In the genomic region with DNA sequence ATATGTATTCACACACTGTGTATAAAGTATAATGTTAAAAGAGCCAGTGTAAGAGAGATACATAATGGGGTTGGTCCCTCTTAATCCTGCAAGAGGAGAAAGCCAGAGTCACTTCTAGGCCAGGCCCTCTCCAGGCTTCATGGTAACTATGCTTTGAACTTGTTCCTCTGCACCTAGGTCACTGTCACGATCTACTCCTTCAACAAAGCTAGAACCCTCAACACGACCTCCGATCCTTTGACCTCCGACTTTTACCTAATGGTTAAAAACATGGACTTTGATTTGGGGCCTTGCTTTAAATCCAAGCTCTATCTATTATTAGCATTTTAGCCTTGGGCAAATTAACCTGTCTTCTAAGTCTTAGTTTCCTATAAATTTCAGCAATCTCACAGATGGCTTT, we compare ENCODE assay signal across 21 cellular contexts.
DNase-seq lines count a peak whose midpoint lies in the region; ATAC-seq, FAIRE-seq and TF ChIP-seq lines count a peak whose summit lies in the region.
"Had no signal": no experiment of that assay in that cellular context is flagged by ENCODE, and none has a peak within 500 bp of the region (broad histone marks: within the 10 kb centered on the region; RNA-seq: fewer than 3 reads in every experiment).

No MANE protein-coding gene starts in this region.

- peak overlapping the region; percentile 7 for H3K27ac Mint-ChIP-seq in Caco-2 (ENCODE audit: unreplicated experiment)
- H3K27ac Mint-ChIP-seq: B cell; CD4-positive, alpha-beta T cell; CD8-positive, alpha-beta T cell had no signal

- H3K9me3 Mint-ChIP-seq in Caco-2 (ENCODE audit: unreplicated experiment), result no peaks in the 10 kb centered on the region
- H3K9me3 Mint-ChIP-seq: CD4-positive, alpha-beta T cell; CD8-positive, alpha-beta T cell had no signal

- no peaks in the 10 kb centered on the region for H3K27me3 Mint-ChIP-seq in Caco-2 (ENCODE audit: insufficient read depth, unreplicated experiment)

- H3K27ac ChIP-seq in HepG2 (ENCODE audit: extremely low read length, insufficient read depth, low read length) (peak overlapping the region; percentile 8), stomach (peak overlapping the region in 4 of 5 donors; percentile 2 to 61 (median 29))
- H3K27ac ChIP-seq: 22Rv1; A549; BLaER1 treated with 17β-estradiol and CSF1 and Interleukin-3, amounts not matched to agents 10 nM and 100 nM; C4-2B had no signal

- H3K9ac ChIP-seq in HepG2 (ENCODE audit: insufficient read depth, low read depth, low read length), result no peak overlapping the region
- H3K9ac ChIP-seq: BLaER1 treated with 17β-estradiol and CSF1 and Interleukin-3, amounts not matched to agents 10 nM and 100 nM had no signal

- in situ Hi-C loops in HepG2 (cut with HindIII; ENCODE audit: extremely low pct_ligation_motif_present, low pct_unique_long_range_greater_than_20kb), result no loop called here

- no peak overlapping the region for H3K4me3 ChIP-seq in Caco-2 (ENCODE audit: low read depth, low read length)
- H3K4me3 ChIP-seq in HepG2 (replicated peaks in 1 of 3; ENCODE audit: insufficient read depth in 1 of 3, low read depth in 2 of 3, low read length in 3 of 3), result no peak overlapping the region
- H3K4me3 ChIP-seq in stomach, result no peak overlapping the region
- H3K4me3 ChIP-seq: A549; BLaER1 treated with 17β-estradiol and CSF1 and Interleukin-3, amounts not matched to agents 10 nM and 100 nM had no signal

- H3K4me3 Mint-ChIP-seq in Caco-2 (ENCODE audit: unreplicated experiment), result no peak overlapping the region
- H3K4me3 Mint-ChIP-seq: B cell; CD4-positive, alpha-beta T cell; CD8-positive, alpha-beta T cell had no signal

- DNase-seq in Caco-2 (no peak), HepG2 (ENCODE audit: low spot score) (no peak), stomach (no peak), NCI-H2227 (lab: John Stamatoyannopoulos, UW; ENCODE audit: unreplicated experiment) (no peak)
- DNase-seq: AML-193; Calu3; CD4-positive, alpha-beta T cell; CD8-positive, alpha-beta T cell; COR-L47; DMS79 treated with DMSO at 0.1 percent for 48 hours; GF-D8 had no signal

- H2AFZ ChIP-seq in HepG2 (ENCODE audit: low read length), result no peak overlapping the region

- TF ChIP-seq CTCF in Caco-2 (IDR thresholded peaks at IDR 0.05; ENCODE audit: insufficient read depth in 1 of 2, low read depth in 1 of 2, low read length in 1 of 2, severe bottlenecking in 1 of 2, unreplicated experiment in 1 of 2) (no peak), HepG2 (CRISPR knock-in tag; IDR thresholded peaks at IDR 0.05) (no peak), stomach (IDR thresholded peaks at IDR 0.05) (no peak)

- ATAC-seq in HepG2, result no peak
- no peak for ATAC-seq in GM21515 (IDR thresholded peaks at IDR 0.05; ENCODE audit: unreplicated experiment)
- ATAC-seq: A549; CD8-positive, alpha-beta T cell had no signal

- no peaks in the 10 kb centered on the region for H3K9me3 ChIP-seq in Caco-2
- H3K9me3 ChIP-seq in HepG2 (ENCODE audit: low read length), result no peaks in the 10 kb centered on the region
- no peaks in the 10 kb centered on the region for H3K9me3 ChIP-seq in stomach
- H3K9me3 ChIP-seq: A549; BLaER1 treated with 17β-estradiol and CSF1 and Interleukin-3, amounts not matched to agents 10 nM and 100 nM had no signal

- no peaks in the 10 kb centered on the region for H3K27me3 ChIP-seq in Caco-2 (replicated peaks; ENCODE audit: control insufficient read depth, insufficient read depth, low read length)
- no peaks in the 10 kb centered on the region for H3K27me3 ChIP-seq in HepG2 (ENCODE audit: control insufficient read depth in 1 of 2, insufficient read depth in 2 of 2, low read length in 2 of 2)
- H3K27me3 ChIP-seq in stomach, result no peaks in the 10 kb centered on the region
- H3K27me3 ChIP-seq: BLaER1 treated with 17β-estradiol and CSF1 and Interleukin-3, amounts not matched to agents 10 nM and 100 nM had no signal

- no peak for TF ChIP-seq POLR2A in HepG2 (IDR thresholded peaks at IDR 0.05; ENCODE audit: insufficient read depth in 1 of 2, low read depth in 2 of 2, low read length in 2 of 2)
- TF ChIP-seq POLR2A in stomach (IDR thresholded peaks at IDR 0.05), result no peak

- no peak for TF ChIP-seq RAD21 in HepG2 (CRISPR knock-in tag; IDR thresholded peaks at IDR 0.05)

- peak overlapping the region; percentile 36 for H3K4me2 ChIP-seq in HepG2 (ENCODE audit: low read depth, low read length)
- H3K4me2 ChIP-seq: A549; BLaER1 treated with 17β-estradiol and CSF1 and Interleukin-3, amounts not matched to agents 10 nM and 100 nM had no signal

- no TSS peak for BruUV-seq in Caco-2 (replicated peaks; lab: Mats Ljungman, UMichigan)
- no TSS peak for BruUV-seq in HepG2 (replicated peaks; lab: Mats Ljungman, UMichigan)

- intact Hi-C loops in Caco-2 (cut with micrococcal nuclease; ENCODE audit: unreplicated experiment) (no loop called here), HepG2 (cut with micrococcal nuclease; ENCODE audit: unreplicated experiment) (no loop called here), stomach (cut with DNase I; ENCODE audit: low total_unique reads) (no loop called here)

- H3K36me3 ChIP-seq in Caco-2 (ENCODE audit: control insufficient read depth, insufficient read depth, low read length) (no peaks in the 10 kb centered on the region), HepG2 (replicated peaks in 1 of 2; ENCODE audit: control insufficient read depth in 1 of 2, insufficient read depth in 2 of 2, low read length in 2 of 2) (no peaks in the 10 kb centered on the region), stomach (no peaks in the 10 kb centered on the region)
- H3K36me3 ChIP-seq: BLaER1 treated with 17β-estradiol and CSF1 and Interleukin-3, amounts not matched to agents 10 nM and 100 nM had no signal

- H3K79me2 ChIP-seq in HepG2 (ENCODE audit: insufficient read depth, low read length), result no peaks in the 10 kb centered on the region

- FAIRE-seq in HepG2 (lab: Jason Lieb, UNC), result no peak
- FAIRE-seq: A549, D721Med, G401.6, GM12891, GM19239 had no signal

- H4K20me1 ChIP-seq in HepG2 (ENCODE audit: insufficient read depth, low read length), result no peaks in the 10 kb centered on the region
- H4K20me1 ChIP-seq: BLaER1 treated with 17β-estradiol and CSF1 and Interleukin-3, amounts not matched to agents 10 nM and 100 nM had no signal

- CTCF ChIA-PET in Caco-2 (lab: Charles Lee), result no interaction called here
- CTCF ChIA-PET in HepG2 (lab: Yijun Ruan, JAX; ENCODE audit: low intra/inter-chr PET ratio, low total read pairs), result no interaction called here

- WGBS in HepG2 (ENCODE audit: low lambda C conversion rate), result 21% methylated on average over 4 of the region's 4 CpGs
- WGBS in stomach, 5 donors, result 53 to 92% (median 65%) methylated on average over 4 of the region's 4 CpGs

- H3K4me1 ChIP-seq in Caco-2 (peaks cover 42% of the 10 kb centered on the region), HepG2 (ENCODE audit: insufficient read depth, low read length) (peaks cover 100% of the 10 kb centered on the region), stomach (peaks cover 17 to 33% (median 24%) of the 10 kb centered on the region in 4 donors)
- H3K4me1 ChIP-seq: BLaER1 treated with 17β-estradiol and CSF1 and Interleukin-3, amounts not matched to agents 10 nM and 100 nM had no signal

- no peaks in the 10 kb centered on the region for H3K36me3 Mint-ChIP-seq in Caco-2 (ENCODE audit: insufficient read depth, unreplicated experiment)
- H3K36me3 Mint-ChIP-seq: CD8-positive, alpha-beta T cell had no signal

- peaks cover 44% of the 10 kb centered on the region for H3K4me1 Mint-ChIP-seq in Caco-2 (ENCODE audit: low read depth, unreplicated experiment)
- H3K4me1 Mint-ChIP-seq: B cell had no signal

- POLR2A ChIA-PET in Caco-2 (lab: Charles Lee) (no interaction called here), HepG2 (lab: Yijun Ruan, JAX) (no interaction called here)

- peak in 1 of 2 experiments; percentile 28; a peak in 1 of 4 replicates for TF ChIP-seq EP300 in HepG2 (IDR thresholded peaks at IDR 0.05; ENCODE audit: low read depth in 2 of 2, low read length in 2 of 2)
- TF ChIP-seq EP300 in HepG2 (CRISPR knock-in tag; IDR thresholded peaks at IDR 0.05; ENCODE audit: borderline replicate concordance), result no peak
- TF ChIP-seq EP300 in stomach (IDR thresholded peaks at IDR 0.05), result no peak

TF ChIP-seq in HepG2, 621 proteins besides CTCF, POLR2A, EP300 and RAD21 (continues in another document):
- TF ChIP-seq, protein P1, sequence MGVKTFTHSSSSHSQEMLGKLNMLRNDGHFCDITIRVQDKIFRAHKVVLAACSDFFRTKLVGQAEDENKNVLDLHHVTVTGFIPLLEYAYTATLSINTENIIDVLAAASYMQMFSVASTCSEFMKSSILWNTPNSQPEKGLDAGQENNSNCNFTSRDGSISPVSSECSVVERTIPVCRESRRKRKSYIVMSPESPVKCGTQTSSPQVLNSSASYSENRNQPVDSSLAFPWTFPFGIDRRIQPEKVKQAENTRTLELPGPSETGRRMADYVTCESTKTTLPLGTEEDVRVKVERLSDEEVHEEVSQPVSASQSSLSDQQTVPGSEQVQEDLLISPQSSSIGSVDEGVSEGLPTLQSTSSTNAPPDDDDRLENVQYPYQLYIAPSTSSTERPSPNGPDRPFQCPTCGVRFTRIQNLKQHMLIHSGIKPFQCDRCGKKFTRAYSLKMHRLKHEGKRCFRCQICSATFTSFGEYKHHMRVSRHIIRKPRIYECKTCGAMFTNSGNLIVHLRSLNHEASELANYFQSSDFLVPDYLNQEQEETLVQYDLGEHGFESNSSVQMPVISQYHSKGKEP (CRISPR knock-in tag; IDR thresholded peaks at IDR 0.05), result no peak
- TF ChIP-seq, protein P2, sequence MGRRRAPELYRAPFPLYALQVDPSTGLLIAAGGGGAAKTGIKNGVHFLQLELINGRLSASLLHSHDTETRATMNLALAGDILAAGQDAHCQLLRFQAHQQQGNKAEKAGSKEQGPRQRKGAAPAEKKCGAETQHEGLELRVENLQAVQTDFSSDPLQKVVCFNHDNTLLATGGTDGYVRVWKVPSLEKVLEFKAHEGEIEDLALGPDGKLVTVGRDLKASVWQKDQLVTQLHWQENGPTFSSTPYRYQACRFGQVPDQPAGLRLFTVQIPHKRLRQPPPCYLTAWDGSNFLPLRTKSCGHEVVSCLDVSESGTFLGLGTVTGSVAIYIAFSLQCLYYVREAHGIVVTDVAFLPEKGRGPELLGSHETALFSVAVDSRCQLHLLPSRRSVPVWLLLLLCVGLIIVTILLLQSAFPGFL (CRISPR knock-in tag; IDR thresholded peaks at IDR 0.05), result no peak
- TF ChIP-seq HMGA1 (CRISPR knock-in tag; conservative IDR thresholded peaks at IDR 0.05), result no peak
- TF ChIP-seq NR2F1 (CRISPR knock-in tag; IDR thresholded peaks at IDR 0.05), result peak in 1 of 2 experiments; percentile 69; a peak in 1 of 4 replicates
- TF ChIP-seq RARA (CRISPR knock-in tag; IDR thresholded peaks at IDR 0.05), result peak; percentile 97
- peak; percentile 74 for TF ChIP-seq NR2F6 (IDR thresholded peaks at IDR 0.05)
- peak; percentile 64 for TF ChIP-seq NR2F6 (CRISPR knock-in tag; IDR thresholded peaks at IDR 0.05)
- peak; percentile 58 for TF ChIP-seq RXRB (CRISPR knock-in tag; IDR thresholded peaks at IDR 0.05; ENCODE audit: borderline replicate concordance)
- TF ChIP-seq BCL6 (CRISPR knock-in tag; IDR thresholded peaks at IDR 0.05), result peak; percentile 75
